Comparison of ENCODE assay signal across 10 cellular contexts in genomic region chr1:160789702-160790611, GRCh38. TPM values are rescaled to one million over a fixed set of nuclear protein-coding genes. Genes with fewer than 3 reads are reported as not detected.
DNase-seq lines count a peak whose midpoint lies in the region; ATAC-seq, FAIRE-seq and TF ChIP-seq lines count a peak whose summit lies in the region.
"Had no signal": no experiment of that assay in that cellular context is flagged by ENCODE, and none has a peak within 500 bp of the region (broad histone marks: within the 10 kb centered on the region; RNA-seq: fewer than 3 reads in every experiment).

No MANE protein-coding gene starts in this region.

- H3K4me3 Mint-ChIP-seq in activated T-cell treated with anti-CD3 and anti-CD28 coated beads, Interleukin-2, amount 50 U/mL, for 72 hours, result no peak overlapping the region

- TF ChIP-seq POLR2A in H54 (IDR thresholded peaks at IDR 0.05; ENCODE audit: low read depth, low read length), result no peak

- no peaks in the 10 kb centered on the region for H3K79me2 ChIP-seq in OCI-LY1 (ENCODE audit: insufficient read depth, low read length)
- H3K79me2 ChIP-seq: hepatocyte had no signal

- DNase-seq in activated T-cell treated with anti-CD3 and anti-CD28 coated beads, Interleukin-2, amount 50 U/mL, for 72 hours, result no peak
- DNase-seq in activated T-cell treated with anti-CD3 and anti-CD28 coated beads for 4 hours, result no peak
- no peak for DNase-seq in RKO (ENCODE audit: low spot score)
- DNase-seq in H54 (ENCODE audit: insufficient read length, low spot score), result no peak
- DNase-seq in brain microvascular endothelial cell, result no peak
- no peak for DNase-seq in activated CD4-positive, alpha-beta T cell treated with anti-CD3 and anti-CD28 coated beads, Interleukin-2, amount 50 U/mL, for 48 hours

- peak overlapping the region; percentile 51 for H3K9ac ChIP-seq in OCI-LY1 (ENCODE audit: low read length)

- no peaks in the 10 kb centered on the region for H3K9me2 ChIP-seq in OCI-LY1 (ENCODE audit: low read depth, low read length)

- ATAC-seq in activated T-cell treated with anti-CD3 and anti-CD28 coated beads, Interleukin-2, amount 50 U/mL, for 72 hours (replicated peaks in 1 of 2), result peak; percentile 64 to 71
- peak; percentile 86 for ATAC-seq in HG02938 (IDR thresholded peaks at IDR 0.05; ENCODE audit: unreplicated experiment)
- ATAC-seq: SK-N-SH treated with all-trans-retinoic acid at 6 μM for 48 hours had no signal

- H3K9me3 Mint-ChIP-seq in activated T-cell treated with anti-CD3 and anti-CD28 coated beads, Interleukin-2, amount 50 U/mL, for 72 hours, result no peaks in the 10 kb centered on the region

- peak overlapping the region; percentile 55 for H3K4me2 ChIP-seq in OCI-LY1 (ENCODE audit: low read length)
- H3K4me2 ChIP-seq: hepatocyte had no signal

- H3K4me1 ChIP-seq in OCI-LY1 (ENCODE audit: insufficient read depth, low read length, severe bottlenecking), result peaks cover 21% of the 10 kb centered on the region

- peaks cover 8% of the 10 kb centered on the region; the same call in 1 of the 2 replicates for H3F3A ChIP-seq in OCI-LY1 (ENCODE audit: insufficient read depth, low read length)

- peaks cover 24% of the 10 kb centered on the region for H3K4me1 Mint-ChIP-seq in activated T-cell treated with anti-CD3 and anti-CD28 coated beads, Interleukin-2, amount 50 U/mL, for 72 hours (ENCODE audit: low read depth)

- no peaks in the 10 kb centered on the region for H3K36me3 Mint-ChIP-seq in activated T-cell treated with anti-CD3 and anti-CD28 coated beads, Interleukin-2, amount 50 U/mL, for 72 hours (ENCODE audit: insufficient read depth in 2 of 2)

- peak overlapping the region; percentile 88 for H3K27ac ChIP-seq in OCI-LY1 (ENCODE audit: low read depth, low read length, poor library complexity, severe bottlenecking)
- H3K27ac ChIP-seq in brain microvascular endothelial cell, result no peak overlapping the region
- H3K27ac ChIP-seq: hepatocyte had no signal

- no peak for TF ChIP-seq CTCF in OCI-LY1 (IDR thresholded peaks at IDR 0.05; ENCODE audit: low read length)
- no peak for TF ChIP-seq CTCF in brain microvascular endothelial cell (IDR thresholded peaks at IDR 0.05; ENCODE audit: low read depth, low read length, missing control alignments)

- H3K4me3 ChIP-seq in OCI-LY1 (ENCODE audit: low read depth, low read length, poor library complexity, severe bottlenecking) (peak overlapping the region; percentile 45), brain microvascular endothelial cell (ENCODE audit: low read depth, low read length) (no peak overlapping the region)
- H3K4me3 ChIP-seq: hepatocyte had no signal

- H3K27me3 ChIP-seq in OCI-LY1 (ENCODE audit: insufficient read depth, low read length), result no peaks in the 10 kb centered on the region
- no peaks in the 10 kb centered on the region for H3K27me3 ChIP-seq in brain microvascular endothelial cell (replicated peaks)
- H3K27me3 ChIP-seq: hepatocyte had no signal

- no peaks in the 10 kb centered on the region for H3K27me3 Mint-ChIP-seq in activated T-cell treated with anti-CD3 and anti-CD28 coated beads, Interleukin-2, amount 50 U/mL, for 72 hours (ENCODE audit: low read depth)

- H3K9me3 ChIP-seq in OCI-LY1 (ENCODE audit: low read length), result no peaks in the 10 kb centered on the region

- H2AFZ ChIP-seq in OCI-LY1 (ENCODE audit: low read length), result peak overlapping the region; percentile 44
- H2AFZ ChIP-seq: hepatocyte had no signal

- H3K36me3 ChIP-seq in OCI-LY1 (ENCODE audit: insufficient read depth, low read length) (no peaks in the 10 kb centered on the region), brain microvascular endothelial cell (replicated peaks) (no peaks in the 10 kb centered on the region)

- H3K27ac Mint-ChIP-seq in activated T-cell treated with anti-CD3 and anti-CD28 coated beads, Interleukin-2, amount 50 U/mL, for 72 hours, result no peak overlapping the region

- no peaks in the 10 kb centered on the region for H4K20me1 ChIP-seq in OCI-LY1 (ENCODE audit: insufficient read depth, low read length)

- no peak for FAIRE-seq in H54 (lab: Jason Lieb, UNC)

- in situ Hi-C loops in brain microvascular endothelial cell (cut with HindIII; ENCODE audit: low pct_ligation_motif_present, low sequenced_read_pairs), result no loop called here

RNA-seq across cellular contexts. Expression of gene LY9, which starts 6.0 kb away (rescaled TPM):
- 10 to 100 TPM in 1 of 2 donors, 1 to 10 TPM in 1; 7.6 to 19.0 TPM for total RNA-seq in activated T-cell treated with anti-CD3 and anti-CD28 coated beads, Interleukin-2, amount 50 U/mL, for 72 hours
- total RNA-seq: hepatocyte had no signal

RNA-seq across cellular contexts. Expression of gene SLAMF7, which starts 50.9 kb away (rescaled TPM):
- 10 to 100 TPM; 42.6 to 68.3 TPM for total RNA-seq in activated T-cell treated with anti-CD3 and anti-CD28 coated beads, Interleukin-2, amount 50 U/mL, for 72 hours
